ENCODE assay signal across 8 cellular contexts in the genomic region with DNA sequence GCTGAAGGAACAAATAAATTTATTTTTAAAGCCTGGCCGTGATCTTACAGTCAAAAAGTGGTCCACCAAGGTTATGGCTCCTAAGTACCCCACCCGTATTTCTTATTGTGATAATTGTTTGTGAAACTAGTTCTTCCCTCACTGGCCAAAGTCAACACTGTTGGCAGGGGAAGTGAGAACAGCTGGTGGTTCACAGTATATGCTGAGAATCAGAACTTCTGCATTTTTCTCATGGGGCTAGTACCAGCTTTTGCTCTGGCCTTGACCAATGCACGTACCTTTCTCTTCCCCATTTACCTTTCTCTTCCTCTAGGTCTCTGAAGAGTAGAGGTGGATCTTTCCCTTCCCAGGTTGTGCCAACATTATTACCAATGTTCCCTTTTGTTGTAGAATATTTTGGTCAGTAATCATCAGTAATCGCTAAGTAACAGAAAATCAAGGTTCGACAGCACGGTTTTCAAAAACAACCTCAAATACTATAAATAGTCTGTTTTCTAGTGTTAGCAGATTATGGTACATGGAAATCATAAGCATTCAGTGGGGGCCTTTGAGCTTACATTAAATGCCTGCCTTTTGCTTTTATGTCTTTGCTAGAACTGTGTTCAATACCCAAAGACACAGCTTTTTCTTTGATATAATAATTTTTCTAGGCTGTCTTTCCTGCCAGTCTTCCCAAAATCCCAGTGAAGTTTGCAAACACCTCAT.
DNase-seq lines count a peak whose midpoint lies in the region; ATAC-seq and TF ChIP-seq lines count a peak whose summit lies in the region.

No MANE protein-coding gene starts in this region.

- no peaks in the 10 kb centered on the region for H3K36me3 ChIP-seq in CD4-positive, CD25-positive, alpha-beta regulatory T cell (ENCODE audit: control insufficient read depth, insufficient read depth, low read length)

- peaks cover 14 to 20% (median 19%) of the 10 kb centered on the region in 4 donors for H3K4me1 Mint-ChIP-seq in CD4-positive, CD25-positive, alpha-beta regulatory T cell

- peaks cover 0 to 11% (median 2%) of the 10 kb centered on the region in 7 donors for H3K9me3 Mint-ChIP-seq in CD4-positive, CD25-positive, alpha-beta regulatory T cell

- no peaks in the 10 kb centered on the region for H3K9me3 ChIP-seq in CD4-positive, CD25-positive, alpha-beta regulatory T cell (ENCODE audit: control insufficient read depth in 2 of 2, low read length in 2 of 2)

- no peak overlapping the region for H3K4me3 ChIP-seq in CD4-positive, CD25-positive, alpha-beta regulatory T cell (ENCODE audit: low read depth, low read length)
- no peak overlapping the region for H3K4me3 ChIP-seq in lower leg skin (ENCODE audit: low read depth, poor library complexity, severe bottlenecking)

- no peak overlapping the region for H3K4me3 Mint-ChIP-seq in CD4-positive, CD25-positive, alpha-beta regulatory T cell

- H3K27me3 Mint-ChIP-seq in CD4-positive, CD25-positive, alpha-beta regulatory T cell = no peaks in the 10 kb centered on the region

- H3K4me1 ChIP-seq in CD4-positive, CD25-positive, alpha-beta regulatory T cell (ENCODE audit: control insufficient read depth, insufficient read depth, low read length, poor library complexity, severe bottlenecking) = peaks cover 3% of the 10 kb centered on the region

- 74 to 75% methylated on average over 6 of the region's 6 CpGs for WGBS in lower leg skin, 2 donors

- TF ChIP-seq CTCF in lower leg skin (IDR thresholded peaks at IDR 0.05) = no peak

- no peak for TF ChIP-seq POLR2A in lower leg skin (IDR thresholded peaks at IDR 0.05)

- H3K27ac Mint-ChIP-seq in CD4-positive, CD25-positive, alpha-beta regulatory T cell = no peak overlapping the region

- DNase-seq in CD4-positive, CD25-positive, alpha-beta regulatory T cell = no peak
- DNase-seq in fibroblast of gingiva (ENCODE audit: low read depth) = peak; percentile 58
- DNase-seq in lower leg skin (ENCODE audit: low spot score in 2 of 2) = no peak
- no peak for DNase-seq in posterior vena cava (ENCODE audit: low spot score)
- no peak for DNase-seq in SHP77 treated with DMSO at 0.1 percent for 48 hours (lab: John Stamatoyannopoulos, UW)
- no peak for DNase-seq in activated CD4-positive, alpha-beta T cell treated with anti-CD3 and anti-CD28 coated beads, Interleukin-2, amount 50 U/mL, for 1 hour

- H3K27me3 ChIP-seq in CD4-positive, CD25-positive, alpha-beta regulatory T cell (ENCODE audit: control insufficient read depth, insufficient read depth, low read length) = no peaks in the 10 kb centered on the region

- no peak overlapping the region for H3K27ac ChIP-seq in CD4-positive, CD25-positive, alpha-beta regulatory T cell (ENCODE audit: insufficient read depth, low read length, poor library complexity, severe bottlenecking)

- ATAC-seq in CD4-positive, CD25-positive, alpha-beta regulatory T cell (ENCODE audit: low read depth in 2 of 2) = peak; percentile 62 to 68
- ATAC-seq in GM21447 (IDR thresholded peaks at IDR 0.05; ENCODE audit: unreplicated experiment) (peak; percentile 100), HG03571 (IDR thresholded peaks at IDR 0.05; ENCODE audit: unreplicated experiment) (peak; percentile 99)

- intact Hi-C loops in lower leg skin (cut with DNase I; ENCODE audit: low total_unique reads) = no loop called here
- intact Hi-C loops in posterior vena cava (cut with DNase I) = no loop called here

- H3K36me3 Mint-ChIP-seq in CD4-positive, CD25-positive, alpha-beta regulatory T cell = peaks cover 28% of the 10 kb centered on the region
